8 cellular contexts compared by ENCODE assay signal in genomic region chr10:43461950-43462349, GRCh38. TPM values are rescaled to one million over a fixed set of nuclear protein-coding genes. Genes with fewer than 3 reads are reported as not detected.
DNase-seq lines count a peak whose midpoint lies in the region; ATAC-seq and TF ChIP-seq lines count a peak whose summit lies in the region.

No MANE protein-coding gene starts in this region.

- no peaks in the 10 kb centered on the region for H3K4me1 Mint-ChIP-seq in endothelial cell (ENCODE audit: unreplicated experiment)

- H3K27me3 ChIP-seq in SJCRH30: no peaks in the 10 kb centered on the region
- H3K27me3 ChIP-seq in mucosa of rectum (ENCODE audit: control insufficient read depth in 2 of 2, insufficient read depth in 2 of 2, low read length in 2 of 2): no peaks in the 10 kb centered on the region

- TF ChIP-seq CTCF in endothelial cell (IDR thresholded peaks at IDR 0.05; ENCODE audit: unreplicated experiment): peak; percentile 90

- no peaks in the 10 kb centered on the region for H3K9me3 ChIP-seq in SJCRH30 (replicated peaks)
- H3K9me3 ChIP-seq in mucosa of rectum (ENCODE audit: control insufficient read depth in 2 of 2, low read length in 2 of 2): no peaks in the 10 kb centered on the region

- peak; percentile 14 for DNase-seq in stimulated activated CD4-positive, alpha-beta T cell treated with anti-CD3 and anti-CD28 coated beads, Interleukin-15, amount 100 ng/mL, for 24 hours
- DNase-seq in stimulated activated CD4-positive, alpha-beta T cell treated with anti-CD3 and anti-CD28 coated beads, Interleukin-12 subunit alpha, Interleukin-12 subunit beta, amount 100 ng/mL, for 4 hours: no peak
- peak; percentile 59 for DNase-seq in HCEC 1CT
- DNase-seq in NCI-H1048 (lab: John Stamatoyannopoulos, UW): peak; percentile 47
- DNase-seq in SJCRH30: peak; percentile 4 to 70
- DNase-seq in endothelial cell (ENCODE audit: low spot score): peak; percentile 41

- H3K27ac ChIP-seq in SJCRH30 (no peak overlapping the region), mucosa of rectum (ENCODE audit: low read depth in 2 of 2, low read length in 2 of 2) (no peak overlapping the region)

- no peaks in the 10 kb centered on the region for H3K4me1 ChIP-seq in SJCRH30
- no peaks in the 10 kb centered on the region for H3K4me1 ChIP-seq in mucosa of rectum (ENCODE audit: control insufficient read depth in 2 of 2, insufficient read depth in 2 of 2, low read length in 2 of 2)

- no peak overlapping the region for H3K4me3 Mint-ChIP-seq in endothelial cell (ENCODE audit: unreplicated experiment)

- H3K36me3 Mint-ChIP-seq in endothelial cell (ENCODE audit: low read depth, unreplicated experiment): no peaks in the 10 kb centered on the region

- ATAC-seq in HG02840 (IDR thresholded peaks at IDR 0.05; ENCODE audit: low FRiP score, unreplicated experiment): no peak

- H3K36me3 ChIP-seq in SJCRH30 (no peaks in the 10 kb centered on the region), mucosa of rectum (ENCODE audit: control insufficient read depth in 2 of 2, insufficient read depth in 2 of 2, low read length in 2 of 2) (no peaks in the 10 kb centered on the region)

- H3K4me3 ChIP-seq in SJCRH30 (no peak overlapping the region), mucosa of rectum (ENCODE audit: low read length in 2 of 2) (peak overlapping the region; percentile 49 to 62)

- peak overlapping the region in 1 of 2 donors; percentile 47 for H3K9ac ChIP-seq in mucosa of rectum (ENCODE audit: low read depth in 1 of 2, low read length in 2 of 2)

- H3K27me3 Mint-ChIP-seq in endothelial cell (ENCODE audit: unreplicated experiment): peaks cover 4% of the 10 kb centered on the region

- H3K9me3 Mint-ChIP-seq in endothelial cell (ENCODE audit: unreplicated experiment): no peaks in the 10 kb centered on the region

- H3K27ac Mint-ChIP-seq in endothelial cell (ENCODE audit: unreplicated experiment): no peak overlapping the region

RNA-seq across cellular contexts. Expression of gene ZNF487, which starts 25.0 kb away (rescaled TPM):
- 0.18 and 0.38 TPM in 2 replicates for total RNA-seq in SJCRH30 (2014; rRNA removed; shearing (Covaris generic))
- total RNA-seq in endothelial cell (ENCODE audit: unreplicated experiment): 3.3 TPM

RNA-seq across cellular contexts. Expression of gene HNRNPF, which starts 53.0 kb away (rescaled TPM):
- 63.2 and 64.7 TPM in 2 replicates for total RNA-seq in SJCRH30 (2014; rRNA removed; shearing (Covaris generic))
- 194 TPM for total RNA-seq in endothelial cell (ENCODE audit: unreplicated experiment)
